In genomic region chr2:165793161-165793778, GRCh38 we compare ENCODE assay signal across 8 cellular contexts. TPM values are rescaled to one million over a fixed set of nuclear protein-coding genes. Genes with fewer than 3 reads are reported as not detected.
A peak's percentile ranks its signal among the peaks of the same experiment; 100 is the strongest.
DNase-seq lines count a peak whose midpoint lies in the region; ATAC-seq lines count a peak whose summit lies in the region.

No MANE protein-coding gene starts in this region.

- H3K36me3 ChIP-seq in HUES48 (ENCODE audit: control insufficient read depth, insufficient read depth, low read length) (peaks cover 25% of the 10 kb centered on the region), skeletal muscle satellite cell (ENCODE audit: insufficient read depth, low read length) (no peaks in the 10 kb centered on the region)

- H3K27me3 ChIP-seq in HUES48 (ENCODE audit: control insufficient read depth, insufficient read depth, low read length) (no peaks in the 10 kb centered on the region), skeletal muscle satellite cell (ENCODE audit: control insufficient read depth, insufficient read depth, low read length) (no peaks in the 10 kb centered on the region)

- H3K9ac ChIP-seq in HUES48 (ENCODE audit: low read depth, low read length) (peak overlapping the region; percentile 77), skeletal muscle satellite cell (ENCODE audit: low read depth, low read length) (peak overlapping the region; percentile 37)

- peak overlapping the region; percentile 75 for H3K27ac Mint-ChIP-seq in activated naive CD8-positive, alpha-beta T cell treated with anti-CD3 and anti-CD28 coated beads, Interleukin-2, amount 50 U/mL, for 24 hours

- ATAC-seq in activated naive CD8-positive, alpha-beta T cell treated with anti-CD3 and anti-CD28 coated beads, Interleukin-2, amount 50 U/mL, for 24 hours: peak; percentile 23

- H3K9me3 Mint-ChIP-seq in activated naive CD8-positive, alpha-beta T cell treated with anti-CD3 and anti-CD28 coated beads, Interleukin-2, amount 50 U/mL, for 24 hours: no peaks in the 10 kb centered on the region

- peak; percentile 2 for DNase-seq in stimulated activated CD4-positive, alpha-beta T cell treated with anti-CD3 and anti-CD28 coated beads, Interleukin-4, amount 100 ng/mL, for 1 hour
- no peak for DNase-seq in stimulated activated CD4-positive, alpha-beta T cell treated with anti-CD3 and anti-CD28 coated beads, Interleukin-4, amount 100 ng/mL, for 24 hours
- DNase-seq in activated naive CD8-positive, alpha-beta T cell treated with anti-CD3 and anti-CD28 coated beads, Interleukin-2, amount 50 U/mL, for 24 hours: peak; percentile 11
- no peak for DNase-seq in dermis blood vessel endothelial cell
- DNase-seq in activated gamma-delta T cell treated with Interleukin-2 at 50 U/mL for 16 hours: no peak

- peak overlapping the region; percentile 85 for H3K4me3 Mint-ChIP-seq in activated naive CD8-positive, alpha-beta T cell treated with anti-CD3 and anti-CD28 coated beads, Interleukin-2, amount 50 U/mL, for 24 hours

- H3K36me3 Mint-ChIP-seq in activated naive CD8-positive, alpha-beta T cell treated with anti-CD3 and anti-CD28 coated beads, Interleukin-2, amount 50 U/mL, for 24 hours (ENCODE audit: low read depth): no peaks in the 10 kb centered on the region

- H3K9me3 ChIP-seq in HUES48 (ENCODE audit: control insufficient read depth, insufficient read depth, low read length): no peaks in the 10 kb centered on the region
- no peaks in the 10 kb centered on the region for H3K9me3 ChIP-seq in skeletal muscle satellite cell (replicated peaks; ENCODE audit: low read length)

- H3K4me1 ChIP-seq in HUES48 (ENCODE audit: control insufficient read depth, insufficient read depth, low read length): peaks cover 78% of the 10 kb centered on the region
- peaks cover 40% of the 10 kb centered on the region for H3K4me1 ChIP-seq in skeletal muscle satellite cell (ENCODE audit: control insufficient read depth, insufficient read depth, low read length)

- H3K4me3 ChIP-seq in HUES48 (ENCODE audit: low read depth, low read length) (peak overlapping the region; percentile 84), iPS-11a (ENCODE audit: low read depth, low read length) (peak overlapping the region; percentile 83), skeletal muscle satellite cell (ENCODE audit: low read length) (peak overlapping the region; percentile 75)

- peak overlapping the region; percentile 96 for H3K4me2 ChIP-seq in skeletal muscle satellite cell (ENCODE audit: low read length)

- H3K27me3 Mint-ChIP-seq in activated naive CD8-positive, alpha-beta T cell treated with anti-CD3 and anti-CD28 coated beads, Interleukin-2, amount 50 U/mL, for 24 hours: peaks cover 35% of the 10 kb centered on the region

- H3K27ac ChIP-seq in HUES48 (ENCODE audit: low read depth, low read length): peak overlapping the region; percentile 34

- peaks cover 30% of the 10 kb centered on the region for H3K4me1 Mint-ChIP-seq in activated naive CD8-positive, alpha-beta T cell treated with anti-CD3 and anti-CD28 coated beads, Interleukin-2, amount 50 U/mL, for 24 hours

RNA-seq across cellular contexts. Expression of gene GALNT3, which starts 0.8 kb away (rescaled TPM):
- total RNA-seq in skeletal muscle satellite cell (2012; rRNA removed): under 0.01 and 0.76 TPM in 2 replicates
- 0.34 TPM in 1 of 2 replicates, not detected in the other for total RNA-seq in dermis blood vessel endothelial cell

Comparison
In these comparisons a context has a peak if more than half of its experiments do, and no peak if none do; other contexts are left out.
1. DNase-seq: peak in stimulated activated CD4-positive, alpha-beta T cell treated with anti-CD3 and anti-CD28 coated beads, Interleukin-4, amount 100 ng/mL, for 1 hour (single experiment) and activated naive CD8-positive, alpha-beta T cell treated with anti-CD3 and anti-CD28 coated beads, Interleukin-2, amount 50 U/mL, for 24 hours (single experiment); none in stimulated activated CD4-positive, alpha-beta T cell treated with anti-CD3 and anti-CD28 coated beads, Interleukin-4, amount 100 ng/mL, for 24 hours (single experiment), dermis blood vessel endothelial cell (single experiment) and activated gamma-delta T cell treated with Interleukin-2 at 50 U/mL for 16 hours (single experiment).
2. Peak in every context shown above with its lines, with median percentiles within 50 percentile points of each other: H3K4me3 ChIP-seq.